ENCODE assay signal across 8 cellular contexts in the genomic region with DNA sequence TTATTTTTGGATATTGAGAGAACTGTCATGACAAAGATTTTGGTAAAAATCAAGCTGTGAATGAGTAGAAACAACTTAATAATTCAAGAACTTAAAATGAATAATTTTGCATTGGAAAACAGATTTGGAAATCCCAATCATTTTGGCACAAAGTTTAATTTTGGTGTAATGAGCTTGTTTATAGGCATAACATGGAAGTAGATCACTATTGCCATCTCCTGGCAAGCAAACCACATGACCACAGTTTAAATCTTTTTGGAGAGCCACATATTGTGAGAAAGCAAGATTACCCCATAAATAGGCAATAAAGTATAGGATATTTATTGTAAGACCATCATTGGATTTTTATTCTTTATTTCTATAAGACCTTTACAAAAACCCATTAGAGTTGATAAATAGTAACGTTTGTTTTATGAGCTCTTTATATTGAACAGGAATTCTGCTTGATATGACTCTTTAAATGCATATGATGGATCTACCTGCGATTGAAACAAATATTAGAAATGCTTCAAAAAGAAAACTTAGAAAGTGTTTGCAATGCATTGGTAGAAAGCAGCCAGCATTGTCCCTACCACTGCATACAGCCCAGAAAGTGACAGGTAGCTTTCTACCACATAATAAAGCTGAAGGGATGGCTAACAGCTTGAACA.
DNase-seq lines count a peak whose midpoint lies in the region; ATAC-seq, FAIRE-seq and TF ChIP-seq lines count a peak whose summit lies in the region.

No MANE protein-coding gene starts in this region.

- ATAC-seq in pancreas (peak in 3 of 4 donors; percentile 50 to 59 (median 57)), HG02571 (IDR thresholded peaks at IDR 0.05; ENCODE audit: unreplicated experiment) (no peak)

- WGBS in pancreas, 2 donors: 31 to 37% methylated on average over 2 of the region's 2 CpGs

- H3K9me3 ChIP-seq in OCI-LY3 (ENCODE audit: insufficient read depth, low read length) (no peaks in the 10 kb centered on the region), pancreas (no peaks in the 10 kb centered on the region)

- no peak overlapping the region for H3K27ac ChIP-seq in OCI-LY3 (ENCODE audit: low read length)
- no peak overlapping the region for H3K27ac ChIP-seq in pancreas

- H3K79me2 ChIP-seq in OCI-LY3 (ENCODE audit: low read length): no peaks in the 10 kb centered on the region

- H3K4me2 ChIP-seq in OCI-LY3 (ENCODE audit: low read length): no peak overlapping the region

- no peak overlapping the region for H3K9ac ChIP-seq in OCI-LY3 (ENCODE audit: low read length)

- FAIRE-seq in pancreas (lab: Jason Lieb, UNC): peak; percentile 53

- intact Hi-C loops in pancreas (cut with DNase I): no loop called here

- no peaks in the 10 kb centered on the region for H4K20me1 ChIP-seq in OCI-LY3 (ENCODE audit: insufficient read depth, low read length)

- DNase-seq in GM12864 (ENCODE audit: low read depth) (no peak), HS-5 (ENCODE audit: low read depth) (peak; percentile 30), epithelial cell of esophagus (ENCODE audit: low read depth) (peak; percentile 57), pancreas (no peak), DMS79 treated with DMSO at 0.1 percent for 48 hours (lab: John Stamatoyannopoulos, UW) (no peak)
- DNase-seq in activated CD4-positive, alpha-beta T cell treated with anti-CD3 and anti-CD28 coated beads for 1 hour: no peak

- H3K4me1 ChIP-seq in OCI-LY3 (ENCODE audit: low read length) (no peaks in the 10 kb centered on the region), pancreas (no peaks in the 10 kb centered on the region)

- peak; percentile 35 for TF ChIP-seq CTCF in GM12864 (IDR thresholded peaks at IDR 0.05; ENCODE audit: low read depth, low read length, missing control alignments)
- TF ChIP-seq CTCF in OCI-LY3 (IDR thresholded peaks at IDR 0.05; ENCODE audit: low read depth, low read length): peak; percentile 76
- peak; percentile 75 for TF ChIP-seq CTCF in epithelial cell of esophagus (IDR thresholded peaks at IDR 0.05; ENCODE audit: insufficient read depth, low read depth, low read length, missing control alignments)
- peak in 3 of 4 donors; percentile 24 to 36 (median 26) for TF ChIP-seq CTCF in pancreas (IDR thresholded peaks at IDR 0.05)

- H3K27me3 ChIP-seq in OCI-LY3 (ENCODE audit: low read depth, low read length) (no peaks in the 10 kb centered on the region), pancreas (no peaks in the 10 kb centered on the region)

- H2AFZ ChIP-seq in OCI-LY3 (ENCODE audit: low read depth, low read length): no peak overlapping the region

- H3K36me3 ChIP-seq in OCI-LY3 (replicated peaks; ENCODE audit: low read depth, low read length) (no peaks in the 10 kb centered on the region), pancreas (no peaks in the 10 kb centered on the region)

- H3K4me3 ChIP-seq in GM12864 (ENCODE audit: low read depth, low read length) (no peak overlapping the region), OCI-LY3 (ENCODE audit: low read length) (no peak overlapping the region), epithelial cell of esophagus (ENCODE audit: low read length) (no peak overlapping the region), pancreas (no peak overlapping the region)

Comparison
In these comparisons a context has a peak if more than half of its experiments do, and no peak if none do; other contexts are left out.
1. DNase-seq: peak in HS-5 (single experiment) and epithelial cell of esophagus (single experiment); none in GM12864 (single experiment), pancreas (0 of 6), activated CD4-positive, alpha-beta T cell treated with anti-CD3 and anti-CD28 coated beads for 1 hour (single experiment) and DMS79 treated with DMSO at 0.1 percent for 48 hours (single experiment).
2. CTCF ChIP-seq: peak in every context shown above with its lines; median percentile 76 in OCI-LY3; 75 in epithelial cell of esophagus; 35 in GM12864; 26 in pancreas.